In the genomic region with DNA sequence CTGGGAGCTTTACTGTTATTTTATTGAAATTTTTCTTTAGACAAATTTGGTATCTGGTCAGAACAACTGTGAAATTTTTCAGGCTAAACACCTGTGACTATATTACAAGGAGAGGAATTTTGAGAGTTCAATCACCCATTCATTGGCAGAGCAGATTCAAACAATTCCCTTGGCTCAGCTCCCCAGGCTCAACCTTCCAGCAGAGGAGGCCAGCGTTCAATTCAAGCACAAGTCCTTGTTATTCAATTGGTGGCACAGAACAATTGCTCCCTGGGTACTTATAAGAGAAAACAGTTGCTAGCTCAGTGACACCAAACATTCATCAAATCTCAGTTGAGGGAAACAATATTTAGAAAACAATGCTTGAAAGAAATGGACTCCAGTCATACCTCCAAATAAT, we compare ENCODE assay signal across 9 cellular contexts.
DNase-seq lines count a peak whose midpoint lies in the region; ATAC-seq and TF ChIP-seq lines count a peak whose summit lies in the region.
"Had no signal": no experiment of that assay in that cellular context is flagged by ENCODE, and none has a peak within 500 bp of the region (broad histone marks: within the 10 kb centered on the region; RNA-seq: fewer than 3 reads in every experiment).

No MANE protein-coding gene starts in this region.

- H3K36me3 ChIP-seq in neuron (ENCODE audit: insufficient read depth, low read length): no peaks in the 10 kb centered on the region

- no peak overlapping the region for H3K27ac Mint-ChIP-seq in chondrocyte (ENCODE audit: unreplicated experiment)

- peak; percentile 60 for TF ChIP-seq CTCF in chondrocyte (IDR thresholded peaks at IDR 0.05)

- H3K9me3 ChIP-seq in neuron (ENCODE audit: low read length): no peaks in the 10 kb centered on the region
- H3K9me3 ChIP-seq: BLaER1 treated with 17β-estradiol and CSF1 and Interleukin-3, amounts not matched to agents 10 nM and 100 nM had no signal

- peaks cover 5% of the 10 kb centered on the region for H3K4me1 ChIP-seq in neuron (ENCODE audit: insufficient read depth, low read length)

- no peak overlapping the region for H3K4me3 ChIP-seq in neuron (ENCODE audit: low read length)
- H3K4me3 ChIP-seq: BLaER1 treated with 17β-estradiol and CSF1 and Interleukin-3, amounts not matched to agents 10 nM and 100 nM had no signal

- peaks cover 11% of the 10 kb centered on the region for H3K9me3 Mint-ChIP-seq in chondrocyte (ENCODE audit: low read depth)

- DNase-seq in NCI-H2171 treated with DMSO at 0.1 percent for 48 hours (lab: John Stamatoyannopoulos, UW): peak; percentile 58
- DNase-seq in NCI-H2171 (lab: John Stamatoyannopoulos, UW): no peak
- DNase-seq in NCI-H2029 treated with DMSO at 0.1 percent for 48 hours (lab: John Stamatoyannopoulos, UW): peak; percentile 56
- no peak for DNase-seq in chondrocyte (ENCODE audit: low spot score)
- no peak for DNase-seq in mesenteric fat pad (ENCODE audit: low spot score)

- no peak for ATAC-seq in GM18909 (IDR thresholded peaks at IDR 0.05; ENCODE audit: poor library complexity, unreplicated experiment)
- ATAC-seq in GM18873 (IDR thresholded peaks at IDR 0.05; ENCODE audit: low FRiP score, unreplicated experiment): no peak

- H3K4me3 Mint-ChIP-seq in chondrocyte (ENCODE audit: unreplicated experiment): no peak overlapping the region

- H3K27me3 Mint-ChIP-seq in chondrocyte (ENCODE audit: low read depth): no peaks in the 10 kb centered on the region

- peaks cover 24% of the 10 kb centered on the region for H3K36me3 Mint-ChIP-seq in chondrocyte (ENCODE audit: low read depth)

- H2AFZ ChIP-seq in neuron (ENCODE audit: low read depth, low read length): peak overlapping the region; percentile 63

- no peaks in the 10 kb centered on the region for H3K4me1 Mint-ChIP-seq in chondrocyte (ENCODE audit: low read depth)

- no peaks in the 10 kb centered on the region for H3K27me3 ChIP-seq in neuron (ENCODE audit: insufficient read depth, low read length)
- H3K27me3 ChIP-seq: BLaER1 treated with 17β-estradiol and CSF1 and Interleukin-3, amounts not matched to agents 10 nM and 100 nM had no signal

Comparison
In these comparisons a context has a peak if more than half of its experiments do, and no peak if none do; other contexts are left out.
1. DNase-seq: peak in NCI-H2171 treated with DMSO at 0.1 percent for 48 hours (single experiment) and NCI-H2029 treated with DMSO at 0.1 percent for 48 hours (single experiment); none in NCI-H2171 (single experiment), chondrocyte (single experiment) and mesenteric fat pad (single experiment).